In the genomic region with DNA sequence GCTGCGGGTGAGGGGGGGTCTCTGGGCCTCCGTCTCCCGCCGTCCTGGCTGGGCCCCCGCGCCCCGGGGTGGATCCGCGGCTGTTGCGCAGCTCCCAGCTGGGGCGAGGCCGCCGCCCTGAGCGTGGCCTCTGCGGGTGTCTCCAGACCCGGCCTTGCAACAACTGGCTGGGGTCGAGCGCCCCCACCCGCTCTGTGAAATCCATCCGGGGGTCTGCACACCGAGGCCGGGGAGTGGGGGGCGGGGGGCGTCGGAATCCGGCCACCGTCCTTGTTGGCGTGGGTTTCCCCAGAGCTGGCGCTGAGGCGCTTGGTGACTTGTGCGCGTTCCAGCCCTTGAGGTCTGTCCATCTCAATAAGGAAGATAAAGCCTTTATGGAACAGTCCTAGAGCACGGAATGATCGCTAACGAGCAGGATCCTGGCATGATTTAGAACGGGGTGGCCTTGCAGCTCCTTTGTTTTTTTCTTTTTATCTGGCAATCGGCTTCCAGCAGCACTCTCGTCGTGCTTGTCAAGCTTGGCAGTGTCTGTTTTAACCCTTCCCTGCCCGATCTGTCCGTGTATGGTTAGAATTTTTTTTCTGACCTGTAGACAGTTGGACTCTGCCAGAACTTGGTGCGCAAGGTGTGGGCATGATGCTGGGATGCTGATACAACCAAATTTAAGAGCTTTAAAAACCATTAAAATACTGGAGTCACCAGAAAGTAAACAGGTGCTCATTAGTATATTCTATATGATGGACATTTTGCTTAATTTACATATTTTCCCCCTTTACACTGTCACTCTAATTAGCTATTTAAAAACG, we compare ENCODE assay signal across 8 cellular contexts. TPM values are rescaled to one million over a fixed set of nuclear protein-coding genes. Genes with fewer than 3 reads are reported as not detected.
DNase-seq lines count a peak whose midpoint lies in the region; ATAC-seq, FAIRE-seq and TF ChIP-seq lines count a peak whose summit lies in the region.

No MANE protein-coding gene starts in this region.

- 0 to 1% (median 1%) methylated on average over 28 to 43 of the region's 43 CpGs for WGBS in small intestine, 3 donors

- H2AFZ ChIP-seq in SU-DHL-6 (ENCODE audit: low read depth, low read length, severe bottlenecking), result peak overlapping the region; percentile 100
- H2AFZ ChIP-seq in keratinocyte (ENCODE audit: control insufficient read depth, low read length), result no peak overlapping the region

- H3K9me2 ChIP-seq in SU-DHL-6 (replicated peaks; ENCODE audit: insufficient read depth, low read length), result no peaks in the 10 kb centered on the region

- no peak for FAIRE-seq in keratinocyte (lab: Jason Lieb, UNC)
- no peak for FAIRE-seq in small intestine (lab: Jason Lieb, UNC)

- H3K4me2 ChIP-seq in SU-DHL-6 (ENCODE audit: low read depth, low read length, poor library complexity, severe bottlenecking) (peak overlapping the region; percentile 76), keratinocyte (ENCODE audit: control insufficient read depth, extremely low read depth, insufficient read depth, low read depth, low read length) (peak overlapping the region; percentile 73)

- TF ChIP-seq CTCF in SU-DHL-6 (IDR thresholded peaks at IDR 0.05; ENCODE audit: insufficient read depth, low read length, poor library complexity, severe bottlenecking) (no peak), keratinocyte (optimal IDR thresholded peaks at IDR 0.05 in 1 of 3, IDR thresholded peaks at IDR 0.05 in 1 of 3, conservative IDR thresholded peaks at IDR 0.05 in 1 of 3; ENCODE audit: extremely low read depth in 1 of 3, insufficient read depth in 2 of 3, low read length in 3 of 3) (peak in 1 of 3 experiments; percentile 16)

- H3K4me3 ChIP-seq in SU-DHL-6 (ENCODE audit: insufficient read depth, low read length, poor library complexity, severe bottlenecking) (peak overlapping the region; percentile 77), keratinocyte (ENCODE audit: control insufficient read depth in 2 of 3, extremely low read depth in 1 of 3, insufficient read depth in 2 of 3, low read depth in 1 of 3, low read length in 3 of 3) (peak overlapping the region; percentile 89 to 100 (median 95)), small intestine (ENCODE audit: low read depth in 1 of 2, low read length in 2 of 2) (peak overlapping the region; percentile 97 to 98)

- dilution Hi-C loops in keratinocyte (cut with MboI; ENCODE audit: extremely low pct_ligation_motif_present, low sequenced_read_pairs), result no loop called here

- peak; percentile 34 for ATAC-seq in GM21786 (IDR thresholded peaks at IDR 0.05; ENCODE audit: unreplicated experiment)

- in situ Hi-C loops in KBM-7 (cut with MboI; ENCODE audit: low pct_unique_long_range_greater_than_20kb, low sequenced_read_pairs), result no loop called here

- no peak overlapping the region for H3K27ac ChIP-seq in SU-DHL-6 (ENCODE audit: low read depth, low read length)
- H3K27ac ChIP-seq in keratinocyte (ENCODE audit: control insufficient read depth, insufficient read depth, low read length), result peak overlapping the region; percentile 82
- H3K27ac ChIP-seq in small intestine (ENCODE audit: low read depth in 1 of 2, low read length in 1 of 2), result peak overlapping the region; percentile 96 to 99

- no peaks in the 10 kb centered on the region for H4K20me1 ChIP-seq in SU-DHL-6 (ENCODE audit: low read depth, low read length)
- H4K20me1 ChIP-seq in keratinocyte (ENCODE audit: control insufficient read depth, extremely low read depth, insufficient read depth, low read length), result peaks cover 14% of the 10 kb centered on the region

- H3K4me1 ChIP-seq in keratinocyte (ENCODE audit: control insufficient read depth, extremely low read depth, insufficient read depth, low read length), result peaks cover 29% of the 10 kb centered on the region
- peaks cover 3 to 12% of the 10 kb centered on the region in 2 donors for H3K4me1 ChIP-seq in small intestine (ENCODE audit: control insufficient read depth in 2 of 2, insufficient read depth in 1 of 2, low read depth in 1 of 2, low read length in 1 of 2)

- no peaks in the 10 kb centered on the region for H3K9me3 ChIP-seq in SU-DHL-6 (ENCODE audit: insufficient read depth, low read length)
- no peaks in the 10 kb centered on the region for H3K9me3 ChIP-seq in keratinocyte (ENCODE audit: control insufficient read depth, low read depth, low read length)
- H3K9me3 ChIP-seq in small intestine (ENCODE audit: control insufficient read depth, low read depth), result no peaks in the 10 kb centered on the region

- peak; percentile 20 for DNase-seq in NCI-H187 treated with DMSO at 0.1 percent for 48 hours (lab: John Stamatoyannopoulos, UW)
- no peak for DNase-seq in NCI-H187 (lab: John Stamatoyannopoulos, UW)
- peak; percentile 45 for DNase-seq in KBM-7
- peak; percentile 46 for DNase-seq in cerebellum (ENCODE audit: low spot score)
- DNase-seq in keratinocyte (ENCODE audit: low read depth, low spot score), result no peak
- DNase-seq in small intestine, result peak; percentile 70

- H3K36me3 ChIP-seq in SU-DHL-6 (ENCODE audit: low read length) (no peaks in the 10 kb centered on the region), keratinocyte (ENCODE audit: control insufficient read depth in 2 of 2, extremely low read depth in 1 of 2, insufficient read depth in 2 of 2, low read length in 2 of 2) (peaks cover 0 to 3% of the 10 kb centered on the region in 2 experiments), small intestine (ENCODE audit: control insufficient read depth in 2 of 2, insufficient read depth in 2 of 2, low read length in 2 of 2) (peaks cover 0 to 3% of the 10 kb centered on the region in 2 donors)

- no peaks in the 10 kb centered on the region for H3K9me1 ChIP-seq in keratinocyte (ENCODE audit: control insufficient read depth, extremely low read depth, insufficient read depth, low read length)

- peak overlapping the region; percentile 75 for H3K9ac ChIP-seq in SU-DHL-6 (ENCODE audit: low read length)
- H3K9ac ChIP-seq in keratinocyte (ENCODE audit: control insufficient read depth, extremely low read depth, insufficient read depth, low read length), result peak overlapping the region; percentile 97

- H3K79me2 ChIP-seq in SU-DHL-6 (ENCODE audit: insufficient read depth, low read length) (no peaks in the 10 kb centered on the region), keratinocyte (ENCODE audit: control insufficient read depth, insufficient read depth, low read length) (peaks cover 60% of the 10 kb centered on the region)

- 0 out of 2 replicates have a peak, but pooled peaks cover 4% of the 10 kb centered on the region for H3F3A ChIP-seq in SU-DHL-6 (ENCODE audit: insufficient read depth)

- H3K27me3 ChIP-seq in SU-DHL-6 (ENCODE audit: low read length) (no peaks in the 10 kb centered on the region), keratinocyte (ENCODE audit: control insufficient read depth, extremely low read depth, insufficient read depth, low read length) (no peaks in the 10 kb centered on the region), small intestine (ENCODE audit: control insufficient read depth in 2 of 2, insufficient read depth in 2 of 2, low read length in 2 of 2) (no peaks in the 10 kb centered on the region)

RNA-seq across cellular contexts. Expression of a gene that starts 0.7 kb away (rescaled TPM):
- 116 TPM for total RNA-seq in cerebellum
- polyA plus RNA-seq in keratinocyte (174 to 385 TPM (median 288 TPM) in 3 replicates), small intestine (100 to 1,000 TPM; 145 to 360 (median 189) TPM)
- polyA plus RNA-seq in keratinocyte (2011; ENCODE audit: low read depth), result 397 TPM
- polyA plus RNA-seq in keratinocyte (2011; cell fraction: cytosol; rRNA removed), result 437 and 557 TPM in 2 replicates
- 143 and 173 TPM in 2 replicates for polyA plus RNA-seq in keratinocyte (2011; cell fraction: nucleus; rRNA removed)
- 470 and 547 TPM in 2 replicates for polyA plus RNA-seq in keratinocyte (2012; ENCODE audit: low replicate concordance)
- polyA minus RNA-seq in keratinocyte, result 10.6 to 73.1 TPM (median 36.7 TPM) in 3 replicates
- polyA minus RNA-seq in keratinocyte (2011; cell fraction: cytosol; rRNA and poly(A)+ RNA removed), result 69.1 TPM
- 14.5 and 41.5 TPM in 2 replicates for polyA minus RNA-seq in keratinocyte (2011; cell fraction: nucleus; rRNA and poly(A)+ RNA removed)

RNA-seq across cellular contexts. Expression of a gene that starts 39.4 kb away (rescaled TPM):
- total RNA-seq in cerebellum, result 1.5 TPM
- 1.8 to 2.2 TPM (median 2.2 TPM) in 3 replicates for polyA plus RNA-seq in keratinocyte
- 2.8 TPM for polyA plus RNA-seq in keratinocyte (2011; ENCODE audit: low read depth)
- 2.5 and 2.9 TPM in 2 replicates for polyA plus RNA-seq in keratinocyte (2011; cell fraction: cytosol; rRNA removed)
- 1.9 and 2.0 TPM in 2 replicates for polyA plus RNA-seq in keratinocyte (2011; cell fraction: nucleus; rRNA removed)
- polyA plus RNA-seq in keratinocyte (2012; ENCODE audit: low replicate concordance), result 2.2 and 2.7 TPM in 2 replicates
- 1.1 to 1.8 TPM (median 1.4 TPM) in 3 replicates for polyA minus RNA-seq in keratinocyte
- 4.4 TPM for polyA minus RNA-seq in keratinocyte (2011; cell fraction: cytosol; rRNA and poly(A)+ RNA removed)
- polyA minus RNA-seq in keratinocyte (2011; cell fraction: nucleus; rRNA and poly(A)+ RNA removed), result 2.7 TPM in 1 of 2 replicates, not detected in the other
- under 1 TPM in 1 of 3 donors, not detected in 2; 0.49 TPM for polyA plus RNA-seq in small intestine

Comparison
In these comparisons a context has a peak if more than half of its experiments do, and no peak if none do; other contexts are left out.
1. DNase-seq: peak in NCI-H187 treated with DMSO at 0.1 percent for 48 hours (single experiment), KBM-7 (single experiment), cerebellum (single experiment) and small intestine (single experiment); none in NCI-H187 (0 of 2) and keratinocyte (single experiment).
2. Peak in every context shown above with its lines, with median percentiles within 50 percentile points of each other: H3K4me3 ChIP-seq.